ENCODE assay signal across 27 cellular contexts in genomic region chr2:235478609-235479008, GRCh38.
"Had no signal": no experiment of that assay in that cellular context is flagged by ENCODE, and none has a peak within 500 bp of the region (broad histone marks: within the 10 kb centered on the region; RNA-seq: fewer than 3 reads in every experiment).

No MANE protein-coding gene starts in this region.

- H3K4me1 ChIP-seq: adrenal gland, colonic mucosa, lower lobe of right lung, neural progenitor cell, spleen, vagina had no signal

- H3K36me3 ChIP-seq: adrenal gland, cardiac muscle cell, colonic mucosa, lower lobe of right lung, neural progenitor cell, spleen, thoracic aorta, vagina, WERI-Rb-1 had no signal

- H2AFZ ChIP-seq: neural progenitor cell had no signal

- DNase-seq: activated CD4-positive, alpha-beta T cell treated with anti-CD3 and anti-CD28 coated beads for 48 hours; activated CD4-positive, alpha-beta T cell treated with anti-CD3 and anti-CD28 coated beads, Interleukin-2, amount 50 U/mL, for 48 hours; activated CD8-positive, alpha-beta memory T cell treated with anti-CD3 and anti-CD28 coated beads for 24 hours; activated effector memory CD4-positive, alpha-beta T cell treated with Interleukin-2 at 50 U/mL for 16 hours; activated naive CD4-positive, alpha-beta T cell treated with anti-CD3 and anti-CD28 coated beads for 36 hours; activated naive CD8-positive, alpha-beta T cell treated with anti-CD3 and anti-CD28 coated beads for 36 hours; adrenal gland; aorta; cerebellar nuclear complex; colonic mucosa; effector CD8-positive, alpha-beta T cell; left colon; lower lobe of right lung; mesenchymal stem cell; natural killer cell; occipital lobe; right cardiac atrium; spleen; stimulated activated CD4-positive, alpha-beta T cell treated with anti-CD3 and anti-CD28 coated beads, Interleukin-2, amount 100 ng/mL, for 48 hours; stimulated activated naive CD8-positive, alpha-beta T cell treated with anti-CD3 and anti-CD28 coated beads, Interleukin-15, Interleukin-2, amounts not matched to agents 100 U/mL and 50 U/mL, for 24 hours; T-helper 17 cell; T1000; WERI-Rb-1 had no signal

- H3K9me3 ChIP-seq: adrenal gland, colonic mucosa, lower lobe of right lung, thoracic aorta, vagina had no signal

- H3K27ac ChIP-seq: adrenal gland, cardiac muscle cell, colonic mucosa, lower lobe of right lung, neural progenitor cell, spleen, thoracic aorta, vagina, WERI-Rb-1 had no signal

- H3K4me3 ChIP-seq: adrenal gland, cardiac muscle cell, colonic mucosa, lower lobe of right lung, neural progenitor cell, spleen, thoracic aorta, vagina had no signal

- H3K9ac ChIP-seq: neural progenitor cell had no signal

- H3K27me3 ChIP-seq: adrenal gland, cardiac muscle cell, colonic mucosa, neural progenitor cell, vagina had no signal

- H3K4me2 ChIP-seq: neural progenitor cell had no signal
